24 cellular contexts compared by ENCODE assay signal in genomic region chr6:113147544-113147943, GRCh38.
DNase-seq lines count a peak whose midpoint lies in the region; ATAC-seq and TF ChIP-seq lines count a peak whose summit lies in the region.
"Had no signal": no experiment of that assay in that cellular context is flagged by ENCODE, and none has a peak within 500 bp of the region (broad histone marks: within the 10 kb centered on the region; RNA-seq: fewer than 3 reads in every experiment).

No MANE protein-coding gene starts in this region.

- ATAC-seq in HG02588 (IDR thresholded peaks at IDR 0.05; ENCODE audit: unreplicated experiment), result no peak
- no peak for ATAC-seq in GM18498 (IDR thresholded peaks at IDR 0.05; ENCODE audit: unreplicated experiment)
- ATAC-seq: CD8-positive, alpha-beta T cell; gastroesophageal sphincter; left cardiac atrium; right lobe of liver had no signal

- H3K4me3 ChIP-seq in AG10803 (ENCODE audit: low read length) (no peak overlapping the region), neural progenitor cell (no peak overlapping the region)
- H3K4me3 ChIP-seq: adrenal gland, gastroesophageal sphincter, ovary, Peyer's patch, right lobe of liver, suprapubic skin had no signal

- peak; percentile 62 for DNase-seq in AG10803 (ENCODE audit: low read depth)
- DNase-seq in M059J (ENCODE audit: low read depth), result peak; percentile 24
- DNase-seq in astrocyte of the hippocampus (ENCODE audit: low read depth, low spot score), result peak; percentile 21
- DNase-seq in neural progenitor cell (ENCODE audit: low spot score), result no peak
- DNase-seq in G401 (ENCODE audit: low spot score), result no peak
- DNase-seq in activated CD4-positive, alpha-beta T cell treated with anti-CD3 and anti-CD28 coated beads for 4 hours, result no peak
- DNase-seq: ACHN; activated B cell treated with CpG ODN at 0.5 μM for 24 hours; activated CD4-positive, alpha-beta memory T cell treated with anti-CD3 and anti-CD28 coated beads for 36 hours; activated gamma-delta T cell; adrenal gland; CD8-positive, alpha-beta T cell; left cardiac atrium; NCI-H1436 treated with DMSO at 0.1 percent for 48 hours; NCI-H2171; ovary; Peyer's patch; right lobe of liver had no signal

- H3K4me3 Mint-ChIP-seq in neural progenitor cell, result no peak overlapping the region
- H3K4me3 Mint-ChIP-seq: activated B cell treated with CpG ODN at 0.5 μM for 24 hours; activated CD4-positive, alpha-beta memory T cell treated with anti-CD3 and anti-CD28 coated beads for 36 hours; CD8-positive, alpha-beta T cell; memory B cell; T-helper 2 cell treated with Interferon-gamma antibody and Interleukin-4, amounts not matched to agents 5 μg/mL and 100 μg/mL, for 36 hours had no signal

- no peaks in the 10 kb centered on the region for H3F3A ChIP-seq in neural progenitor cell (ENCODE audit: low read depth)

- peaks cover 4% of the 10 kb centered on the region for H3K27me3 Mint-ChIP-seq in neural progenitor cell (ENCODE audit: insufficient read depth, low read depth)
- H3K27me3 Mint-ChIP-seq: activated CD4-positive, alpha-beta memory T cell treated with anti-CD3 and anti-CD28 coated beads for 36 hours; memory B cell had no signal

- in situ Hi-C loops in G401 (cut with HindIII; ENCODE audit: low sequenced_read_pairs), result no loop called here

- H3K79me2 ChIP-seq in neural progenitor cell (ENCODE audit: low read depth), result no peaks in the 10 kb centered on the region

- H3K27ac Mint-ChIP-seq in neural progenitor cell, result peak overlapping the region; percentile 48
- H3K27ac Mint-ChIP-seq: activated B cell treated with CpG ODN at 0.5 μM for 24 hours; activated CD4-positive, alpha-beta memory T cell treated with anti-CD3 and anti-CD28 coated beads for 36 hours; CD8-positive, alpha-beta T cell; memory B cell; T-helper 2 cell treated with Interferon-gamma antibody and Interleukin-4, amounts not matched to agents 5 μg/mL and 100 μg/mL, for 36 hours had no signal

- H3K27ac ChIP-seq in neural progenitor cell, result no peak overlapping the region
- H3K27ac ChIP-seq: adrenal gland, gastroesophageal sphincter, ovary, Peyer's patch, right lobe of liver, suprapubic skin had no signal

- no peaks in the 10 kb centered on the region for H3K4me1 Mint-ChIP-seq in neural progenitor cell
- H3K4me1 Mint-ChIP-seq: activated B cell treated with CpG ODN at 0.5 μM for 24 hours, memory B cell had no signal

- H3K4me2 ChIP-seq in neural progenitor cell, result no peak overlapping the region

- peaks cover 2% of the 10 kb centered on the region for H3K36me3 Mint-ChIP-seq in neural progenitor cell
- H3K36me3 Mint-ChIP-seq: activated CD4-positive, alpha-beta memory T cell treated with anti-CD3 and anti-CD28 coated beads for 36 hours; CD8-positive, alpha-beta T cell; memory B cell had no signal

- no peaks in the 10 kb centered on the region for H3K4me1 ChIP-seq in neural progenitor cell
- H3K4me1 ChIP-seq: adrenal gland, gastroesophageal sphincter, Peyer's patch, right lobe of liver, suprapubic skin had no signal

- no peaks in the 10 kb centered on the region for H3K9me3 ChIP-seq in neural progenitor cell (ENCODE audit: low read depth)
- H3K9me3 ChIP-seq: adrenal gland, gastroesophageal sphincter, ovary, Peyer's patch, right lobe of liver had no signal

- H3K36me3 ChIP-seq in neural progenitor cell, result no peaks in the 10 kb centered on the region
- H3K36me3 ChIP-seq: adrenal gland, gastroesophageal sphincter, ovary, Peyer's patch, right lobe of liver, suprapubic skin had no signal

- H2AFZ ChIP-seq in neural progenitor cell (replicated peaks), result no peak overlapping the region

- H3K27me3 ChIP-seq in neural progenitor cell, result no peaks in the 10 kb centered on the region
- H3K27me3 ChIP-seq: adrenal gland, gastroesophageal sphincter, ovary, Peyer's patch, right lobe of liver, suprapubic skin had no signal

- H3K9me3 Mint-ChIP-seq in neural progenitor cell, result peaks cover 22% of the 10 kb centered on the region
- H3K9me3 Mint-ChIP-seq: activated B cell treated with CpG ODN at 0.5 μM for 24 hours; memory B cell; T-helper 2 cell treated with Interferon-gamma antibody and Interleukin-4, amounts not matched to agents 5 μg/mL and 100 μg/mL, for 36 hours had no signal

- no peak overlapping the region for H3K9ac ChIP-seq in neural progenitor cell

- no peak for TF ChIP-seq CTCF in AG10803 (conservative IDR thresholded peaks at IDR 0.05; ENCODE audit: low read length)
- no peak for TF ChIP-seq CTCF in neural progenitor cell (IDR thresholded peaks at IDR 0.05)

- no peaks in the 10 kb centered on the region for H4K20me1 ChIP-seq in neural progenitor cell (ENCODE audit: low read depth)

Comparison
In these comparisons a context has a peak if more than half of its experiments do, and no peak if none do; other contexts are left out.
1. DNase-seq: peak in AG10803 (single experiment), M059J (single experiment) and astrocyte of the hippocampus (single experiment); none in neural progenitor cell (single experiment), G401 (single experiment) and activated CD4-positive, alpha-beta T cell treated with anti-CD3 and anti-CD28 coated beads for 4 hours (0 of 2).